2 cellular contexts compared by ENCODE assay signal in the genomic region with DNA sequence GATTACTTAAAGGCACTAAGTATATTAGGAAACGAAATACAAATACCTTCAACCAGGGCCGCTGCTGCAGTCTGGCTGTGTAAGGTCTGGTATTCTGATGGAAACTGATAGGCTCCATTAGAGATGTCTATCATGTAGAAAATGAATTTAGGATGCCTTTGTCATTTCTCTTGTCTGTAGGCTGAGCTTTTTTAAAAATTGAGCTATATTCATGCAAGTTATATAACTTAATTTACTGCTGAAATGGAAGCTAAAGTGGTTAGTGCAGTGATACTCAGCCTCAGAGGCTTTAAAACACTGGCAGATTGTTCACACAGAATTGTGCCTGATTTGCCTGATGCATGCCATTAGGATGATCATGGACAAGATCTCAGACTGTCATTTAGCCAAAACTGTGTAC.
TF ChIP-seq lines count a peak whose summit lies in the region.

No MANE protein-coding gene starts in this region.

TF ChIP-seq in SK-N-SH, 30 proteins besides CTCF, POLR2A, EP300 and RAD21 (continued from another document):
- TF ChIP-seq, protein P1, sequence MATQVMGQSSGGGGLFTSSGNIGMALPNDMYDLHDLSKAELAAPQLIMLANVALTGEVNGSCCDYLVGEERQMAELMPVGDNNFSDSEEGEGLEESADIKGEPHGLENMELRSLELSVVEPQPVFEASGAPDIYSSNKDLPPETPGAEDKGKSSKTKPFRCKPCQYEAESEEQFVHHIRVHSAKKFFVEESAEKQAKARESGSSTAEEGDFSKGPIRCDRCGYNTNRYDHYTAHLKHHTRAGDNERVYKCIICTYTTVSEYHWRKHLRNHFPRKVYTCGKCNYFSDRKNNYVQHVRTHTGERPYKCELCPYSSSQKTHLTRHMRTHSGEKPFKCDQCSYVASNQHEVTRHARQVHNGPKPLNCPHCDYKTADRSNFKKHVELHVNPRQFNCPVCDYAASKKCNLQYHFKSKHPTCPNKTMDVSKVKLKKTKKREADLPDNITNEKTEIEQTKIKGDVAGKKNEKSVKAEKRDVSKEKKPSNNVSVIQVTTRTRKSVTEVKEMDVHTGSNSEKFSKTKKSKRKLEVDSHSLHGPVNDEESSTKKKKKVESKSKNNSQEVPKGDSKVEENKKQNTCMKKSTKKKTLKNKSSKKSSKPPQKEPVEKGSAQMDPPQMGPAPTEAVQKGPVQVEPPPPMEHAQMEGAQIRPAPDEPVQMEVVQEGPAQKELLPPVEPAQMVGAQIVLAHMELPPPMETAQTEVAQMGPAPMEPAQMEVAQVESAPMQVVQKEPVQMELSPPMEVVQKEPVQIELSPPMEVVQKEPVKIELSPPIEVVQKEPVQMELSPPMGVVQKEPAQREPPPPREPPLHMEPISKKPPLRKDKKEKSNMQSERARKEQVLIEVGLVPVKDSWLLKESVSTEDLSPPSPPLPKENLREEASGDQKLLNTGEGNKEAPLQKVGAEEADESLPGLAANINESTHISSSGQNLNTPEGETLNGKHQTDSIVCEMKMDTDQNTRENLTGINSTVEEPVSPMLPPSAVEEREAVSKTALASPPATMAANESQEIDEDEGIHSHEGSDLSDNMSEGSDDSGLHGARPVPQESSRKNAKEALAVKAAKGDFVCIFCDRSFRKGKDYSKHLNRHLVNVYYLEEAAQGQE (IDR thresholded peaks at IDR 0.05; ENCODE audit: low read depth, low read length), result no peak
- TF ChIP-seq, protein P2, sequence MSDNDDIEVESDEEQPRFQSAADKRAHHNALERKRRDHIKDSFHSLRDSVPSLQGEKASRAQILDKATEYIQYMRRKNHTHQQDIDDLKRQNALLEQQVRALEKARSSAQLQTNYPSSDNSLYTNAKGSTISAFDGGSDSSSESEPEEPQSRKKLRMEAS (IDR thresholded peaks at IDR 0.05; ENCODE audit: low read depth), result no peak
- TF ChIP-seq, protein P3, sequence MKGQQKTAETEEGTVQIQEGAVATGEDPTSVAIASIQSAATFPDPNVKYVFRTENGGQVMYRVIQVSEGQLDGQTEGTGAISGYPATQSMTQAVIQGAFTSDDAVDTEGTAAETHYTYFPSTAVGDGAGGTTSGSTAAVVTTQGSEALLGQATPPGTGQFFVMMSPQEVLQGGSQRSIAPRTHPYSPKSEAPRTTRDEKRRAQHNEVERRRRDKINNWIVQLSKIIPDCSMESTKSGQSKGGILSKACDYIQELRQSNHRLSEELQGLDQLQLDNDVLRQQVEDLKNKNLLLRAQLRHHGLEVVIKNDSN (IDR thresholded peaks at IDR 0.05; ENCODE audit: borderline replicate concordance, low read depth), result no peak
- TF ChIP-seq POLR2AphosphoS5 (IDR thresholded peaks at IDR 0.05; ENCODE audit: low read depth, low read length) (no peak), TEAD4 (IDR thresholded peaks at IDR 0.05; ENCODE audit: borderline replicate concordance, insufficient read depth) (0 out of 2 replicates have a peak, but pooled peaks have one; percentile 21), SIN3A (IDR thresholded peaks at IDR 0.05; ENCODE audit: borderline replicate concordance, low read depth, low read length) (no peak), GATA2 (CRISPR knock-in tag; IDR thresholded peaks at IDR 0.05) (peak; percentile 88; the same call in 1 of the 2 replicates), NRF1 (IDR thresholded peaks at IDR 0.05; ENCODE audit: low read depth, low read length) (no peak), YY1 (IDR thresholded peaks at IDR 0.05; ENCODE audit: low read depth) (no peak), TCF12 (IDR thresholded peaks at IDR 0.05) (peak; percentile 17; the same call in 1 of the 2 replicates), GABPA (IDR thresholded peaks at IDR 0.05; ENCODE audit: low read depth) (no peak), MXI1 (IDR thresholded peaks at IDR 0.05; ENCODE audit: low read depth, low read length) (peak; percentile 52; the same call in 1 of the 2 replicates), SMC3 (IDR thresholded peaks at IDR 0.05; ENCODE audit: low read depth, low read length) (no peak), NFIC (IDR thresholded peaks at IDR 0.05; ENCODE audit: borderline replicate concordance) (no peak), TAF1 (IDR thresholded peaks at IDR 0.05; ENCODE audit: borderline replicate concordance, low read depth, low read length) (no peak), JUND (IDR thresholded peaks at IDR 0.05) (no peak), RCOR1 (IDR thresholded peaks at IDR 0.05; ENCODE audit: low read length) (peak; percentile 93; the same call in 1 of the 2 replicates), CHD2 (IDR thresholded peaks at IDR 0.05; ENCODE audit: low read length, partially characterized antibody) (peak; percentile 76)
- TF ChIP-seq, protein P4, sequence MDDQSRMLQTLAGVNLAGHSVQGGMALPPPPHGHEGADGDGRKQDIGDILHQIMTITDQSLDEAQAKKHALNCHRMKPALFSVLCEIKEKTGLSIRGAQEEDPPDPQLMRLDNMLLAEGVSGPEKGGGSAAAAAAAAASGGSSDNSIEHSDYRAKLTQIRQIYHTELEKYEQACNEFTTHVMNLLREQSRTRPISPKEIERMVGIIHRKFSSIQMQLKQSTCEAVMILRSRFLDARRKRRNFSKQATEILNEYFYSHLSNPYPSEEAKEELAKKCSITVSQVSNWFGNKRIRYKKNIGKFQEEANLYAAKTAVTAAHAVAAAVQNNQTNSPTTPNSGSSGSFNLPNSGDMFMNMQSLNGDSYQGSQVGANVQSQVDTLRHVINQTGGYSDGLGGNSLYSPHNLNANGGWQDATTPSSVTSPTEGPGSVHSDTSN (IDR thresholded peaks at IDR 0.05), result no peak
- TF ChIP-seq, protein P5, sequence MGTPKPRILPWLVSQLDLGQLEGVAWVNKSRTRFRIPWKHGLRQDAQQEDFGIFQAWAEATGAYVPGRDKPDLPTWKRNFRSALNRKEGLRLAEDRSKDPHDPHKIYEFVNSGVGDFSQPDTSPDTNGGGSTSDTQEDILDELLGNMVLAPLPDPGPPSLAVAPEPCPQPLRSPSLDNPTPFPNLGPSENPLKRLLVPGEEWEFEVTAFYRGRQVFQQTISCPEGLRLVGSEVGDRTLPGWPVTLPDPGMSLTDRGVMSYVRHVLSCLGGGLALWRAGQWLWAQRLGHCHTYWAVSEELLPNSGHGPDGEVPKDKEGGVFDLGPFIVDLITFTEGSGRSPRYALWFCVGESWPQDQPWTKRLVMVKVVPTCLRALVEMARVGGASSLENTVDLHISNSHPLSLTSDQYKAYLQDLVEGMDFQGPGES (IDR thresholded peaks at IDR 0.05; ENCODE audit: low read depth, low read length), result no peak
- TF ChIP-seq, protein P6, sequence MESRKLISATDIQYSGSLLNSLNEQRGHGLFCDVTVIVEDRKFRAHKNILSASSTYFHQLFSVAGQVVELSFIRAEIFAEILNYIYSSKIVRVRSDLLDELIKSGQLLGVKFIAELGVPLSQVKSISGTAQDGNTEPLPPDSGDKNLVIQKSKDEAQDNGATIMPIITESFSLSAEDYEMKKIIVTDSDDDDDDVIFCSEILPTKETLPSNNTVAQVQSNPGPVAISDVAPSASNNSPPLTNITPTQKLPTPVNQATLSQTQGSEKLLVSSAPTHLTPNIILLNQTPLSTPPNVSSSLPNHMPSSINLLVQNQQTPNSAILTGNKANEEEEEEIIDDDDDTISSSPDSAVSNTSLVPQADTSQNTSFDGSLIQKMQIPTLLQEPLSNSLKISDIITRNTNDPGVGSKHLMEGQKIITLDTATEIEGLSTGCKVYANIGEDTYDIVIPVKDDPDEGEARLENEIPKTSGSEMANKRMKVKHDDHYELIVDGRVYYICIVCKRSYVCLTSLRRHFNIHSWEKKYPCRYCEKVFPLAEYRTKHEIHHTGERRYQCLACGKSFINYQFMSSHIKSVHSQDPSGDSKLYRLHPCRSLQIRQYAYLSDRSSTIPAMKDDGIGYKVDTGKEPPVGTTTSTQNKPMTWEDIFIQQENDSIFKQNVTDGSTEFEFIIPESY (IDR thresholded peaks at IDR 0.05; ENCODE audit: borderline replicate concordance, low read depth), result no peak
TF ChIP-seq in SK-N-SH: peak in this region for 7.

TF ChIP-seq in GM23338, 12 proteins besides CTCF, POLR2A, EP300 and RAD21:
- TF ChIP-seq, protein P1 (IDR thresholded peaks at IDR 0.05; ENCODE audit: unreplicated experiment), result no peak
- TF ChIP-seq POLR2AphosphoS5 (IDR thresholded peaks at IDR 0.05; ENCODE audit: low read depth) (no peak), STAT1 (IDR thresholded peaks at IDR 0.05; ENCODE audit: unreplicated experiment) (no peak), ZNF331 (CRISPR knock-in tag; IDR thresholded peaks at IDR 0.05; ENCODE audit: low read depth) (no peak), ZNF114 (CRISPR knock-in tag; IDR thresholded peaks at IDR 0.05) (no peak), EZH2 (IDR thresholded peaks at IDR 0.05; ENCODE audit: low read depth, unreplicated experiment) (no peak), NANOG (IDR thresholded peaks at IDR 0.05; ENCODE audit: borderline replicate concordance) (no peak), JUNB (IDR thresholded peaks at IDR 0.05; ENCODE audit: unreplicated experiment) (no peak), EZH2phosphoT487 (IDR thresholded peaks at IDR 0.05; ENCODE audit: unreplicated experiment) (no peak), CREB1 (CRISPR knock-in tag; IDR thresholded peaks at IDR 0.05; ENCODE audit: low read depth) (no peak)
- TF ChIP-seq, protein P7, sequence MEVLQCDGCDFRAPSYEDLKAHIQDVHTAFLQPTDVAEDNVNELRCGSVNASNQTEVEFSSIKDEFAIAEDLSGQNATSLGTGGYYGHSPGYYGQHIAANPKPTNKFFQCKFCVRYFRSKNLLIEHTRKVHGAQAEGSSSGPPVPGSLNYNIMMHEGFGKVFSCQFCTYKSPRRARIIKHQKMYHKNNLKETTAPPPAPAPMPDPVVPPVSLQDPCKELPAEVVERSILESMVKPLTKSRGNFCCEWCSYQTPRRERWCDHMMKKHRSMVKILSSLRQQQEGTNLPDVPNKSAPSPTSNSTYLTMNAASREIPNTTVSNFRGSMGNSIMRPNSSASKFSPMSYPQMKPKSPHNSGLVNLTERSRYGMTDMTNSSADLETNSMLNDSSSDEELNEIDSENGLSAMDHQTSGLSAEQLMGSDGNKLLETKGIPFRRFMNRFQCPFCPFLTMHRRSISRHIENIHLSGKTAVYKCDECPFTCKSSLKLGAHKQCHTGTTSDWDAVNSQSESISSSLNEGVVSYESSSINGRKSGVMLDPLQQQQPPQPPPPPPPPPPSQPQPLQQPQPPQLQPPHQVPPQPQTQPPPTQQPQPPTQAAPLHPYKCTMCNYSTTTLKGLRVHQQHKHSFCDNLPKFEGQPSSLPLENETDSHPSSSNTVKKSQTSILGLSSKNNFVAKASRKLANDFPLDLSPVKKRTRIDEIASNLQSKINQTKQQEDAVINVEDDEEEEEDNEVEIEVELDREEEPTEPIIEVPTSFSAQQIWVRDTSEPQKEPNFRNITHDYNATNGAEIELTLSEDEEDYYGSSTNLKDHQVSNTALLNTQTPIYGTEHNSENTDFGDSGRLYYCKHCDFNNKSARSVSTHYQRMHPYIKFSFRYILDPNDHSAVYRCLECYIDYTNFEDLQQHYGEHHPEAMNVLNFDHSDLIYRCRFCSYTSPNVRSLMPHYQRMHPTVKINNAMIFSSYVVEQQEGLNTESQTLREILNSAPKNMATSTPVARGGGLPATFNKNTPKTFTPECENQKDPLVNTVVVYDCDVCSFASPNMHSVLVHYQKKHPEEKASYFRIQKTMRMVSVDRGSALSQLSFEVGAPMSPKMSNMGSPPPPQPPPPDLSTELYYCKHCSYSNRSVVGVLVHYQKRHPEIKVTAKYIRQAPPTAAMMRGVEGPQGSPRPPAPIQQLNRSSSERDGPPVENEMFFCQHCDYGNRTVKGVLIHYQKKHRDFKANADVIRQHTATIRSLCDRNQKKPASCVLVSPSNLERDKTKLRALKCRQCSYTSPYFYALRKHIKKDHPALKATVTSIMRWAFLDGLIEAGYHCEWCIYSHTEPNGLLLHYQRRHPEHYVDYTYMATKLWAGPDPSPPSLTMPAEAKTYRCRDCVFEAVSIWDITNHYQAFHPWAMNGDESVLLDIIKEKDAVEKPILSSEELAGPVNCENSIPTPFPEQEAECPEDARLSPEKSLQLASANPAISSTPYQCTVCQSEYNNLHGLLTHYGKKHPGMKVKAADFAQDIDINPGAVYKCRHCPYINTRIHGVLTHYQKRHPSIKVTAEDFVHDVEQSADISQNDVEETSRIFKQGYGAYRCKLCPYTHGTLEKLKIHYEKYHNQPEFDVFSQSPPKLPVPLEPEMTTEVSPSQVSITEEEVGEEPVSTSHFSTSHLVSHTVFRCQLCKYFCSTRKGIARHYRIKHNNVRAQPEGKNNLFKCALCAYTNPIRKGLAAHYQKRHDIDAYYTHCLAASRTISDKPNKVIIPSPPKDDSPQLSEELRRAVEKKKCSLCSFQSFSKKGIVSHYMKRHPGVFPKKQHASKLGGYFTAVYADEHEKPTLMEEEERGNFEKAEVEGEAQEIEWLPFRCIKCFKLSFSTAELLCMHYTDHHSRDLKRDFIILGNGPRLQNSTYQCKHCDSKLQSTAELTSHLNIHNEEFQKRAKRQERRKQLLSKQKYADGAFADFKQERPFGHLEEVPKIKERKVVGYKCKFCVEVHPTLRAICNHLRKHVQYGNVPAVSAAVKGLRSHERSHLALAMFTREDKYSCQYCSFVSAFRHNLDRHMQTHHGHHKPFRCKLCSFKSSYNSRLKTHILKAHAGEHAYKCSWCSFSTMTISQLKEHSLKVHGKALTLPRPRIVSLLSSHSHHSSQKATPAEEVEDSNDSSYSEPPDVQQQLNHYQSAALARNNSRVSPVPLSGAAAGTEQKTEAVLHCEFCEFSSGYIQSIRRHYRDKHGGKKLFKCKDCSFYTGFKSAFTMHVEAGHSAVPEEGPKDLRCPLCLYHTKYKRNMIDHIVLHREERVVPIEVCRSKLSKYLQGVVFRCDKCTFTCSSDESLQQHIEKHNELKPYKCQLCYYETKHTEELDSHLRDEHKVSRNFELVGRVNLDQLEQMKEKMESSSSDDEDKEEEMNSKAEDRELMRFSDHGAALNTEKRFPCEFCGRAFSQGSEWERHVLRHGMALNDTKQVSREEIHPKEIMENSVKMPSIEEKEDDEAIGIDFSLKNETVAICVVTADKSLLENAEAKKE (CRISPR knock-in tag; IDR thresholded peaks at IDR 0.05), result no peak
- TF ChIP-seq, protein P8, sequence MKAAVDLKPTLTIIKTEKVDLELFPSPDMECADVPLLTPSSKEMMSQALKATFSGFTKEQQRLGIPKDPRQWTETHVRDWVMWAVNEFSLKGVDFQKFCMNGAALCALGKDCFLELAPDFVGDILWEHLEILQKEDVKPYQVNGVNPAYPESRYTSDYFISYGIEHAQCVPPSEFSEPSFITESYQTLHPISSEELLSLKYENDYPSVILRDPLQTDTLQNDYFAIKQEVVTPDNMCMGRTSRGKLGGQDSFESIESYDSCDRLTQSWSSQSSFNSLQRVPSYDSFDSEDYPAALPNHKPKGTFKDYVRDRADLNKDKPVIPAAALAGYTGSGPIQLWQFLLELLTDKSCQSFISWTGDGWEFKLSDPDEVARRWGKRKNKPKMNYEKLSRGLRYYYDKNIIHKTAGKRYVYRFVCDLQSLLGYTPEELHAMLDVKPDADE (IDR thresholded peaks at IDR 0.05), result no peak
